In the genomic region with DNA sequence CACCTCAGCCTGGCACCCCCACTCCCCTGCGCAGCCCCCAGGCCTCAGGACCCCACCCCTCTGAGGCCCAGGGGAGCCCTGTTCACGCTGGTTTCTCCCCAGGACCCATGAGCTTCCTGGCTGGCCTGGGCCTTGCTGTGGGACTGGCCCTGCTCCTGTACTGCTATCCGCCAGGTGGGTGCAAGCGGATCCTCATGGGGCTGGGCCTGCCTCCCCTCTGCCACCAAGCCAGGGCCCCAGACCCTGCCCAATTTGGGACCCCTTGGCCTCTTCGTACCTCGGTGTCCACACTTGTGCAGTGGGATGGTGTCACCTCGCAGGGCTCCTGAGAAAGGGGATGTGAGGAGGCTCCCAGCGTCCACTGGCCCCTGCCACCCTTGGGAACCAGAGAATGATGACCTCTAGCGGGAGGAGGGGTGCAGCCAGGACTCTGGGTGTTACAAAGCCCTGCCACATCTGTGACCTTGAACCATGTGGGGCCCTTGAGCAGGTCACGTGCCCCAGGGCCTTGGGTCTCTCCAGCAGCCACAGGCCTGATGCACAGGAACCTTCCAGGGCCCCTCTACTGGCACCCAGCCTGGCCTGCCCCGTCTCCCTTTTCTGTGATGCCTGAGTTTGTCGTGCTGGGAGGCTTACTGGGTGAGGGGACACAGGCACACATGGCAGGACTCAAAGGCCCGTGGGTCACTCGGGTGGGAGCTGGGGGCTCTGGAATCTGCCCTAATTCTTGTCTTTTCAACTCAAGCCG, we compare ENCODE assay signal across 1 cellular context.
A peak's percentile ranks its signal among the peaks of the same experiment; 100 is the strongest.
TF ChIP-seq lines count a peak whose summit lies in the region.

No MANE protein-coding gene starts in this region.

TF ChIP-seq in HepG2, 621 proteins besides CTCF, POLR2A, EP300 and RAD21 (continues in another document):
- TF ChIP-seq, protein P1, sequence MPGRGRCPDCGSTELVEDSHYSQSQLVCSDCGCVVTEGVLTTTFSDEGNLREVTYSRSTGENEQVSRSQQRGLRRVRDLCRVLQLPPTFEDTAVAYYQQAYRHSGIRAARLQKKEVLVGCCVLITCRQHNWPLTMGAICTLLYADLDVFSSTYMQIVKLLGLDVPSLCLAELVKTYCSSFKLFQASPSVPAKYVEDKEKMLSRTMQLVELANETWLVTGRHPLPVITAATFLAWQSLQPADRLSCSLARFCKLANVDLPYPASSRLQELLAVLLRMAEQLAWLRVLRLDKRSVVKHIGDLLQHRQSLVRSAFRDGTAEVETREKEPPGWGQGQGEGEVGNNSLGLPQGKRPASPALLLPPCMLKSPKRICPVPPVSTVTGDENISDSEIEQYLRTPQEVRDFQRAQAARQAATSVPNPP (CRISPR knock-in tag; IDR thresholded peaks at IDR 0.05), result no peak
- TF ChIP-seq ZNF383 (CRISPR knock-in tag; IDR thresholded peaks at IDR 0.05; ENCODE audit: borderline replicate concordance) (no peak), LCORL (IDR thresholded peaks at IDR 0.05) (no peak), LCORL (CRISPR knock-in tag; IDR thresholded peaks at IDR 0.05) (peak; percentile 93), KAT2B (IDR thresholded peaks at IDR 0.05; ENCODE audit: borderline replicate concordance, low read depth, low read length) (no peak), AGO2 (optimal IDR thresholded peaks at IDR 0.05; ENCODE audit: low read depth, low read length) (no peak), ZNF329 (CRISPR knock-in tag; IDR thresholded peaks at IDR 0.05; ENCODE audit: low read depth) (no peak), ARHGAP35 (CRISPR knock-in tag; IDR thresholded peaks at IDR 0.05; ENCODE audit: borderline replicate concordance) (no peak; the same call in 1 of the 2 replicates), GZF1 (CRISPR knock-in tag; IDR thresholded peaks at IDR 0.05) (0 out of 2 replicates have a peak, but pooled peaks have one; percentile 52), GTF3A (CRISPR knock-in tag; conservative IDR thresholded peaks at IDR 0.05) (0 out of 2 replicates have a peak, but pooled peaks have one; percentile 56), ZNF570 (CRISPR knock-in tag; IDR thresholded peaks at IDR 0.05; ENCODE audit: borderline replicate concordance) (no peak), PCBP2 (optimal IDR thresholded peaks at IDR 0.05; ENCODE audit: low read depth, low read length, poor library complexity, severe bottlenecking) (no peak), ZSCAN31 (CRISPR knock-in tag; IDR thresholded peaks at IDR 0.05; ENCODE audit: low read depth) (0 out of 2 replicates have a peak, but pooled peaks have one; percentile 75), TRIM24 (CRISPR knock-in tag; IDR thresholded peaks at IDR 0.05) (no peak), ZFYVE20 (CRISPR knock-in tag; IDR thresholded peaks at IDR 0.05; ENCODE audit: borderline replicate concordance, low read depth) (no peak), ZNF331 (CRISPR knock-in tag; IDR thresholded peaks at IDR 0.05) (peak; percentile 91), ZNF253 (CRISPR knock-in tag; IDR thresholded peaks at IDR 0.05; ENCODE audit: borderline replicate concordance) (no peak)
- TF ChIP-seq, protein P2, sequence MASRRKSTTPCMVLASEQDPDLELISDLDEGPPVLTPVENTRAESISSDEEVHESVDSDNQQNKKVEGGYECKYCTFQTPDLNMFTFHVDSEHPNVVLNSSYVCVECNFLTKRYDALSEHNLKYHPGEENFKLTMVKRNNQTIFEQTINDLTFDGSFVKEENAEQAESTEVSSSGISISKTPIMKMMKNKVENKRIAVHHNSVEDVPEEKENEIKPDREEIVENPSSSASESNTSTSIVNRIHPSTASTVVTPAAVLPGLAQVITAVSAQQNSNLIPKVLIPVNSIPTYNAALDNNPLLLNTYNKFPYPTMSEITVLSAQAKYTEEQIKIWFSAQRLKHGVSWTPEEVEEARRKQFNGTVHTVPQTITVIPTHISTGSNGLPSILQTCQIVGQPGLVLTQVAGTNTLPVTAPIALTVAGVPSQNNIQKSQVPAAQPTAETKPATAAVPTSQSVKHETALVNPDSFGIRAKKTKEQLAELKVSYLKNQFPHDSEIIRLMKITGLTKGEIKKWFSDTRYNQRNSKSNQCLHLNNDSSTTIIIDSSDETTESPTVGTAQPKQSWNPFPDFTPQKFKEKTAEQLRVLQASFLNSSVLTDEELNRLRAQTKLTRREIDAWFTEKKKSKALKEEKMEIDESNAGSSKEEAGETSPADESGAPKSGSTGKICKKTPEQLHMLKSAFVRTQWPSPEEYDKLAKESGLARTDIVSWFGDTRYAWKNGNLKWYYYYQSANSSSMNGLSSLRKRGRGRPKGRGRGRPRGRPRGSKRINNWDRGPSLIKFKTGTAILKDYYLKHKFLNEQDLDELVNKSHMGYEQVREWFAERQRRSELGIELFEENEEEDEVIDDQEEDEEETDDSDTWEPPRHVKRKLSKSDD (CRISPR knock-in tag; IDR thresholded peaks at IDR 0.05; ENCODE audit: low read depth), result no peak
- TF ChIP-seq, protein P3, sequence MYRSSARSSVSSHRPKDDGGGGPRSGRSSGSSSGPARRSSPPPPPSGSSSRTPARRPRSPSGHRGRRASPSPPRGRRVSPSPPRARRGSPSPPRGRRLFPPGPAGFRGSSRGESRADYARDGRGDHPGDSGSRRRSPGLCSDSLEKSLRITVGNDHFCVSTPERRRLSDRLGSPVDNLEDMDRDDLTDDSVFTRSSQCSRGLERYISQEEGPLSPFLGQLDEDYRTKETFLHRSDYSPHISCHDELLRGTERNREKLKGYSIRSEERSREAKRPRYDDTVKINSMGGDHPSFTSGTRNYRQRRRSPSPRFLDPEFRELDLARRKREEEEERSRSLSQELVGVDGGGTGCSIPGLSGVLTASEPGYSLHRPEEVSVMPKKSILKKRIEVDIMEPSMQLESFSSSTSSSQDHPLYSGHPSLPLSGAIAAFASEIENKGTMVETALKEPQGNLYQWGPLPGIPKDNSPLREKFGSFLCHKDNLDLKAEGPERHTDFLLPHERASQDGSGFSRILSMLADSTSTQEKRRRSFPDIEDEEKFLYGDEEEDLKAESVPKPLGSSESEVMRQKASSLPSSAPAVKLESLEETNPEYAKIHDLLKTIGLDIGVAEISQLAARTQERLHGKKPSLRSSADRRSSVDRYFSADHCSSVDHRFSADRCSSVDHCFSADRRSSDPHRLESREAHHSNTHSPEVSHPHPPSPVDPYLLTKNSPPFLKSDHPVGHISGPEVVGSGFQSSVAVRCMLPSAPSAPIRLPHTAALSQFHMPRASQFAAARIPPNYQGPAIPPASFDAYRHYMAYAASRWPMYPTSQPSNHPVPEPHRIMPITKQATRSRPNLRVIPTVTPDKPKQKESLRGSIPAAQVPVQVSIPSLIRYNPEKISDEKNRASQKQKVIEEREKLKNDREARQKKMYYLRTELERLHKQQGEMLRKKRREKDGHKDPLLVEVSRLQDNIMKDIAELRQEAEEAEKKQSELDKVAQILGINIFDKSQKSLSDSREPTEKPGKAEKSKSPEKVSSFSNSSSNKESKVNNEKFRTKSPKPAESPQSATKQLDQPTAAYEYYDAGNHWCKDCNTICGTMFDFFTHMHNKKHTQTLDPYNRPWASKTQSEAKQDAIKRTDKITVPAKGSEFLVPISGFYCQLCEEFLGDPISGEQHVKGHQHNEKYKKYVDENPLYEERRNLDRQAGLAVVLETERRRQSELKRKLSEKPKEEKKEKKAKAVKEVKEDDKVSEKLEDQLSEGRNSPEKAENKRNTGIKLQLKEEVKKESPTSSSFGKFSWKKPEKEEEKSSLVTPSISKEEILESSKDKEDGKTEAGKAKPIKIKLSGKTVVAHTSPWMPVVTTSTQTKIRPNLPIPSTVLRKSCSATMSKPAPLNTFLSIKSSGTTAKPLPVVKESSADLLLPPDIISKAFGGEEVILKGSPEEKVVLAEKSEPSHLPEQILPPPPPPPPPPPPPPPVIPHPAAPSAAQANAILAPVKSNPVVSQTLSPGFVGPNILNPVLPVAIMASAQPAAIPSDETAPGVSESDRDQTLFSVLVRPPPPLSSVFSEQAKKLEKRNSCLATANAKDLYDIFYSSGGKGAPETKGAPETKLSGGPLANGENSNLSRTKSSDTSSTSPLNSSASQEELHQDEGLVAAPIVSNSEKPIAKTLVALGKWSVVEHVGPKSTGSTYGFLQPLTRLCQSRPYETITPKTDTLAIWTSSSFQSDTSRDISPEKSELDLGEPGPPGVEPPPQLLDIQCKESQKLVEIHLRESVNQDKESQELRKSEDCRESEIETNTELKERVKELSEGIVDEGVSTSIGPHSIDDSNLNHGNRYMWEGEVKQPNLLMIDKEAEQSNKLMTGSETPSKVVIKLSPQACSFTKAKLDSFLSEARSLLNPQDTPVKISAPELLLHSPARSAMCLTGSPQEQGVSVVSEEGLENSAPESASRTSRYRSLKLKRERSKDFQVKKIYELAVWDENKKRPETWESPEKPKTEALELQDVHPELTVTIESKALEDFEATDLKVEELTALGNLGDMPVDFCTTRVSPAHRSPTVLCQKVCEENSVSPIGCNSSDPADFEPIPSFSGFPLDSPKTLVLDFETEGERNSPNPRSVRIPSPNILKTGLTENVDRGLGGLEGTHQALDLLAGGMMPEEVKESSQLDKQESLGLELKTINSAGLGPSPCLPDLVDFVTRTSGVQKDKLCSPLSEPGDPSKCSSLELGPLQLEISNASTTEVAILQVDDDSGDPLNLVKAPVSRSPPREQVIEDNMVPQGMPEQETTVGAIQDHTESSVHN (CRISPR knock-in tag; IDR thresholded peaks at IDR 0.05), result peak; percentile 60; the same call in 1 of the 2 replicates
- TF ChIP-seq, protein P4, sequence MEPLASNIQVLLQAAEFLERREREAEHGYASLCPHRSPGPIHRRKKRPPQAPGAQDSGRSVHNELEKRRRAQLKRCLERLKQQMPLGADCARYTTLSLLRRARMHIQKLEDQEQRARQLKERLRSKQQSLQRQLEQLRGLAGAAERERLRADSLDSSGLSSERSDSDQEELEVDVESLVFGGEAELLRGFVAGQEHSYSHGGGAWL (CRISPR knock-in tag; IDR thresholded peaks at IDR 0.05), result peak; percentile 84; the same call in 1 of the 2 replicates
- TF ChIP-seq, protein P5, sequence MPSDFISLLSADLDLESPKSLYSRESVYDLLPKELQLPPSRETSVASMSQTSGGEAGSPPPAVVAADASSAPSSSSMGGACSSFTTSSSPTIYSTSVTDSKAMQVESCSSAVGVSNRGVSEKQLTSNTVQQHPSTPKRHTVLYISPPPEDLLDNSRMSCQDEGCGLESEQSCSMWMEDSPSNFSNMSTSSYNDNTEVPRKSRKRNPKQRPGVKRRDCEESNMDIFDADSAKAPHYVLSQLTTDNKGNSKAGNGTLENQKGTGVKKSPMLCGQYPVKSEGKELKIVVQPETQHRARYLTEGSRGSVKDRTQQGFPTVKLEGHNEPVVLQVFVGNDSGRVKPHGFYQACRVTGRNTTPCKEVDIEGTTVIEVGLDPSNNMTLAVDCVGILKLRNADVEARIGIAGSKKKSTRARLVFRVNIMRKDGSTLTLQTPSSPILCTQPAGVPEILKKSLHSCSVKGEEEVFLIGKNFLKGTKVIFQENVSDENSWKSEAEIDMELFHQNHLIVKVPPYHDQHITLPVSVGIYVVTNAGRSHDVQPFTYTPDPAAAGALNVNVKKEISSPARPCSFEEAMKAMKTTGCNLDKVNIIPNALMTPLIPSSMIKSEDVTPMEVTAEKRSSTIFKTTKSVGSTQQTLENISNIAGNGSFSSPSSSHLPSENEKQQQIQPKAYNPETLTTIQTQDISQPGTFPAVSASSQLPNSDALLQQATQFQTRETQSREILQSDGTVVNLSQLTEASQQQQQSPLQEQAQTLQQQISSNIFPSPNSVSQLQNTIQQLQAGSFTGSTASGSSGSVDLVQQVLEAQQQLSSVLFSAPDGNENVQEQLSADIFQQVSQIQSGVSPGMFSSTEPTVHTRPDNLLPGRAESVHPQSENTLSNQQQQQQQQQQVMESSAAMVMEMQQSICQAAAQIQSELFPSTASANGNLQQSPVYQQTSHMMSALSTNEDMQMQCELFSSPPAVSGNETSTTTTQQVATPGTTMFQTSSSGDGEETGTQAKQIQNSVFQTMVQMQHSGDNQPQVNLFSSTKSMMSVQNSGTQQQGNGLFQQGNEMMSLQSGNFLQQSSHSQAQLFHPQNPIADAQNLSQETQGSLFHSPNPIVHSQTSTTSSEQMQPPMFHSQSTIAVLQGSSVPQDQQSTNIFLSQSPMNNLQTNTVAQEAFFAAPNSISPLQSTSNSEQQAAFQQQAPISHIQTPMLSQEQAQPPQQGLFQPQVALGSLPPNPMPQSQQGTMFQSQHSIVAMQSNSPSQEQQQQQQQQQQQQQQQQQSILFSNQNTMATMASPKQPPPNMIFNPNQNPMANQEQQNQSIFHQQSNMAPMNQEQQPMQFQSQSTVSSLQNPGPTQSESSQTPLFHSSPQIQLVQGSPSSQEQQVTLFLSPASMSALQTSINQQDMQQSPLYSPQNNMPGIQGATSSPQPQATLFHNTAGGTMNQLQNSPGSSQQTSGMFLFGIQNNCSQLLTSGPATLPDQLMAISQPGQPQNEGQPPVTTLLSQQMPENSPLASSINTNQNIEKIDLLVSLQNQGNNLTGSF (CRISPR knock-in tag; IDR thresholded peaks at IDR 0.05), result no peak
- TF ChIP-seq, protein P6, sequence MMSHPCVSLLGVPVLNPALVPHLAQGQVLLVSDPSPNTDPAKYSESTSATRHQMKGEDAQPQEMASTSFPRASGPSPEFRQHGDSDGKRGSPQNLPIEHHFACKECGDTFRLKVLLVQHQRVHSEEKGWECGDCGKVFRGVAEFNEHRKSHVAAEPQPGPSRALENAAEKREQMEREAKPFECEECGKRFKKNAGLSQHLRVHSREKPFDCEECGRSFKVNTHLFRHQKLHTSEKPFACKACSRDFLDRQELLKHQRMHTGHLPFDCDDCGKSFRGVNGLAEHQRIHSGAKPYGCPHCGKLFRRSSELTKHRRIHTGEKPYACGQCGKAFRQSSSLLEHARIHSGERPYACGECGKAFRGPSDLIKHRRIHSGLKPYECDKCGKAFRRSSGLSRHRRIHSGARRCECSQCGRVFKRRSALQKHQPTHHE (CRISPR knock-in tag; IDR thresholded peaks at IDR 0.05; ENCODE audit: borderline replicate concordance), result no peak
